In the genomic region with DNA sequence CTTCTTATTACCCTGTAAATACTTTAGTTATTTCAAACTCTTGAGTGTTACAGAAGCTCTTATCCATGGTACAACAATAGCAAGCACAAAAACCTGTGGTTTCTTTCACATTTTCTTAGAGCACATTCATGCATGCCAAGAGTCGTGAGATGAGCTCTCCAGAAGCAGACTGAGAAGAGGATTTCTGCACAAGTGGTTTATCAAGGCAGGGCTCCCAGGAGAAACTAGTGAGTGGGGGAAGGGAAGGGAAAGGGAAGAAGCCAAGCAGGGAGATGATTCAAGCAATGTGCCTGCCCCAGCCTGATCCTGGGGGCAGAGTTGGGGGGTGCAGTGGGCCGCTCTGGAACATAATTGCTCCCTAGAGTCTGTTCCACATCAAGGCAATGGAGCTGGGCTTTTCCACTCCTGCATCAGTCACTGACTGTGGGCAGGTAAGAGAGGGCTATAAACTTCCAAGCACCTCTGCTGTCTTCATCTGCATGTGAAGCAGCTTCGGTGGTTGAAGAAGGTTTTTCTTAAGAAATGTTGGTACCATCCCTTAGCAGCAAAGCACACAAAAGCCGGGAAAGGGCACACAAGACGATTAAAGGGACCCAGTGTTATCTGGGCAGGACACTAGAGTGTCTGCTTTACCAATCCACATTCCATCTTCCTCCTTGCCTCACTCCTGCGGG, we compare ENCODE assay signal across 17 cellular contexts.
DNase-seq lines count a peak whose midpoint lies in the region; ATAC-seq and TF ChIP-seq lines count a peak whose summit lies in the region.
"Had no signal": no experiment of that assay in that cellular context is flagged by ENCODE, and none has a peak within 500 bp of the region (broad histone marks: within the 10 kb centered on the region; RNA-seq: fewer than 3 reads in every experiment).

No MANE protein-coding gene starts in this region.

- H3K36me3 ChIP-seq in left lung: no peaks in the 10 kb centered on the region

- no peaks in the 10 kb centered on the region for H3K4me1 ChIP-seq in left lung

- H3K36me3 Mint-ChIP-seq in chondrocyte (ENCODE audit: low read depth): peaks cover 3% of the 10 kb centered on the region
- H3K36me3 Mint-ChIP-seq: activated naive CD4-positive, alpha-beta T cell treated with anti-CD3 and anti-CD28 coated beads, Interleukin-2, amount 10 ng/mL, durations not matched to agents 7 days and 5 days had no signal

- no peaks in the 10 kb centered on the region for H3K27me3 Mint-ChIP-seq in chondrocyte (ENCODE audit: low read depth)
- H3K27me3 Mint-ChIP-seq: activated naive CD4-positive, alpha-beta T cell treated with anti-CD3 and anti-CD28 coated beads, Interleukin-2, amount 10 ng/mL, durations not matched to agents 7 days and 5 days had no signal

- intact Hi-C loops in left lung (cut with DNase I): no loop called here

- no peak overlapping the region for H3K4me3 ChIP-seq in AG04450 (ENCODE audit: low read depth, low read length)
- H3K4me3 ChIP-seq in left lung: no peak overlapping the region
- H3K4me3 ChIP-seq: coronary artery had no signal

- DNase-seq in AG04450 (ENCODE audit: low read depth, low spot score) (peak; percentile 33), HT1080 (ENCODE audit: low read depth) (peak; percentile 35), chondrocyte (ENCODE audit: low spot score) (no peak), left lung (no peak), NOMO-1 (lab: John Stamatoyannopoulos, UW; ENCODE audit: unreplicated experiment in 2 of 2) (no peak), substantia nigra (lab: John Stamatoyannopoulos, UW) (no peak)
- no peak for DNase-seq in stimulated activated naive CD4-positive, alpha-beta T cell (lab: John Stamatoyannopoulos, UW)
- DNase-seq: activated naive CD4-positive, alpha-beta T cell treated with anti-CD3 and anti-CD28 coated beads, Interleukin-2, amount 10 ng/mL, durations not matched to agents 7 days and 5 days; left cardiac atrium; MV-4-11; NCI-H345; PC-3; trophoblast cell had no signal

- H3K4me1 Mint-ChIP-seq in chondrocyte (ENCODE audit: low read depth): peaks cover 33% of the 10 kb centered on the region
- H3K4me1 Mint-ChIP-seq: activated naive CD4-positive, alpha-beta T cell treated with anti-CD3 and anti-CD28 coated beads, Interleukin-2, amount 10 ng/mL, durations not matched to agents 7 days and 5 days had no signal

- peak overlapping the region; percentile 2 for H3K27ac Mint-ChIP-seq in chondrocyte (ENCODE audit: unreplicated experiment)
- H3K27ac Mint-ChIP-seq: activated naive CD4-positive, alpha-beta T cell treated with anti-CD3 and anti-CD28 coated beads, Interleukin-2, amount 10 ng/mL, durations not matched to agents 7 days and 5 days; T-helper 2 cell treated with Interferon-gamma antibody and Interleukin-4, amounts not matched to agents 5 μg/mL and 100 μg/mL, for 36 hours had no signal

- H3K4me3 Mint-ChIP-seq in chondrocyte (ENCODE audit: unreplicated experiment): no peak overlapping the region
- H3K4me3 Mint-ChIP-seq: activated naive CD4-positive, alpha-beta T cell treated with anti-CD3 and anti-CD28 coated beads, Interleukin-2, amount 10 ng/mL, durations not matched to agents 7 days and 5 days; T-helper 2 cell treated with Interferon-gamma antibody and Interleukin-4, amounts not matched to agents 5 μg/mL and 100 μg/mL, for 36 hours had no signal

- H3K9me3 Mint-ChIP-seq in chondrocyte (ENCODE audit: low read depth): peaks cover 2% of the 10 kb centered on the region

- TF ChIP-seq CTCF in AG04450 (IDR thresholded peaks at IDR 0.05; ENCODE audit: low read depth, low read length) (no peak), chondrocyte (IDR thresholded peaks at IDR 0.05) (no peak), left lung (IDR thresholded peaks at IDR 0.05) (no peak)

- H3K27ac ChIP-seq in AG04450 (ENCODE audit: low read depth, low read length) (no peak overlapping the region), left lung (no peak overlapping the region), substantia nigra (ENCODE audit: low read depth, low read length, poor library complexity, severe bottlenecking) (no peak overlapping the region)
- H3K27ac ChIP-seq: coronary artery had no signal

- ATAC-seq in left lung: peak; percentile 56
- no peak for ATAC-seq in GM18870 (IDR thresholded peaks at IDR 0.05; ENCODE audit: unreplicated experiment)
- ATAC-seq: HCT116, left cardiac atrium, PC-3 had no signal

- CTCF ChIA-PET in AG04450 (lab: Charles Lee): interaction anchor here (0.6 to 2.3 kb wide), 4 partner anchors 172 to 367 kb away, joined by 4 to 9 read pairs (median 6); no protein-coding TSS in a partner anchor

- H3K9me3 ChIP-seq in AG04450 (ENCODE audit: control insufficient read depth, insufficient read depth, low read length) (no peaks in the 10 kb centered on the region; the same call in 1 of the 2 replicates), left lung (no peaks in the 10 kb centered on the region)

- POLR2A ChIA-PET in AG04450 (lab: Yijun Ruan, JAX): no interaction called here

- H3K27me3 ChIP-seq in AG04450 (ENCODE audit: control insufficient read depth, insufficient read depth, low read length) (no peaks in the 10 kb centered on the region), left lung (no peaks in the 10 kb centered on the region)

Comparison
In these comparisons a context has a peak if more than half of its experiments do, and no peak if none do; other contexts are left out.
1. DNase-seq: peak in AG04450 (single experiment) and HT1080 (single experiment); none in chondrocyte (single experiment), left lung (0 of 2), NOMO-1 (0 of 2), substantia nigra (0 of 49) and stimulated activated naive CD4-positive, alpha-beta T cell (0 of 6).